ENCODE assay signal across 8 cellular contexts in genomic region chr7:5425507-5426225, GRCh38. TPM values are rescaled to one million over a fixed set of nuclear protein-coding genes. Genes with fewer than 3 reads are reported as not detected.
DNase-seq lines count a peak whose midpoint lies in the region; ATAC-seq and TF ChIP-seq lines count a peak whose summit lies in the region.

No MANE protein-coding gene starts in this region.

- peaks cover 74% of the 10 kb centered on the region for H3K27me3 Mint-ChIP-seq in activated naive CD8-positive, alpha-beta T cell treated with anti-CD3 and anti-CD28 coated beads, Interleukin-2, amount 10 ng/mL, durations not matched to agents 7 days and 5 days
- H3K27me3 Mint-ChIP-seq in activated naive CD8-positive, alpha-beta T cell treated with anti-CD3 and anti-CD28 coated beads for 36 hours = peaks cover 87% of the 10 kb centered on the region
- H3K27me3 Mint-ChIP-seq in activated B cell treated with CpG ODN at 0.5 μM for 24 hours (peaks cover 31% of the 10 kb centered on the region), nephron (ENCODE audit: low read depth) (no peaks in the 10 kb centered on the region)

- H3K4me3 Mint-ChIP-seq in activated naive CD8-positive, alpha-beta T cell treated with anti-CD3 and anti-CD28 coated beads, Interleukin-2, amount 10 ng/mL, durations not matched to agents 7 days and 5 days = peak overlapping the region; percentile 37
- no peak overlapping the region for H3K4me3 Mint-ChIP-seq in activated naive CD8-positive, alpha-beta T cell treated with anti-CD3 and anti-CD28 coated beads for 36 hours
- H3K4me3 Mint-ChIP-seq in activated B cell treated with CpG ODN at 0.5 μM for 24 hours = no peak overlapping the region
- peak overlapping the region; percentile 91 to 96 (median 96) for H3K4me3 Mint-ChIP-seq in nephron

- peak; percentile 46 for DNase-seq in activated naive CD8-positive, alpha-beta T cell treated with anti-CD3 and anti-CD28 coated beads, Interleukin-2, amount 10 ng/mL, durations not matched to agents 7 days and 5 days
- DNase-seq in activated naive CD8-positive, alpha-beta T cell treated with anti-CD3 and anti-CD28 coated beads for 36 hours = no peak
- DNase-seq in NCI-H2107 treated with DMSO at 0.1 percent for 48 hours (lab: John Stamatoyannopoulos, UW; ENCODE audit: unreplicated experiment) (peak; percentile 93), activated B cell treated with CpG ODN at 0.5 μM for 24 hours (peak; percentile 29), foreskin fibroblast (peak; percentile 90 to 96)

- H3K9me3 Mint-ChIP-seq in activated naive CD8-positive, alpha-beta T cell treated with anti-CD3 and anti-CD28 coated beads, Interleukin-2, amount 10 ng/mL, durations not matched to agents 7 days and 5 days = no peaks in the 10 kb centered on the region
- H3K9me3 Mint-ChIP-seq in activated naive CD8-positive, alpha-beta T cell treated with anti-CD3 and anti-CD28 coated beads for 36 hours = no peaks in the 10 kb centered on the region
- no peaks in the 10 kb centered on the region for H3K9me3 Mint-ChIP-seq in activated B cell treated with CpG ODN at 0.5 μM for 24 hours
- H3K9me3 Mint-ChIP-seq in nephron = no peaks in the 10 kb centered on the region

- CTCF ChIA-PET in activated B cell treated with CpG ODN at 0.5 μM for 24 hours (lab: Charles Lee) = interaction anchor here (1.2 to 1.8 kb wide), 2 partner anchors 29 to 185 kb away, joined by 5 to 6 read pairs; no protein-coding TSS in a partner anchor

- no peak for TF ChIP-seq CTCF in activated B cell treated with CpG ODN at 0.5 μM for 24 hours (IDR thresholded peaks at IDR 0.05)
- no peak for TF ChIP-seq CTCF in foreskin fibroblast (IDR thresholded peaks at IDR 0.05; ENCODE audit: low read depth, low read length)
- no peak for TF ChIP-seq CTCF in nephron (IDR thresholded peaks at IDR 0.05; ENCODE audit: unreplicated experiment in 3 of 3)

- peak overlapping the region; percentile 43 for H3K27ac Mint-ChIP-seq in activated naive CD8-positive, alpha-beta T cell treated with anti-CD3 and anti-CD28 coated beads, Interleukin-2, amount 10 ng/mL, durations not matched to agents 7 days and 5 days
- H3K27ac Mint-ChIP-seq in activated naive CD8-positive, alpha-beta T cell treated with anti-CD3 and anti-CD28 coated beads for 36 hours = no peak overlapping the region
- H3K27ac Mint-ChIP-seq in activated B cell treated with CpG ODN at 0.5 μM for 24 hours = no peak overlapping the region
- H3K27ac Mint-ChIP-seq in nephron = peak overlapping the region; percentile 100

- ATAC-seq in activated naive CD8-positive, alpha-beta T cell treated with anti-CD3 and anti-CD28 coated beads, Interleukin-2, amount 10 ng/mL, durations not matched to agents 7 days and 5 days (ENCODE audit: low read depth) = no peak
- ATAC-seq in activated B cell treated with CpG ODN at 0.5 μM for 24 hours (ENCODE audit: low read depth) (no peak), HG02642 (IDR thresholded peaks at IDR 0.05; ENCODE audit: poor library complexity, unreplicated experiment) (no peak), GM21619 (IDR thresholded peaks at IDR 0.05; ENCODE audit: unreplicated experiment) (no peak)

- H3K4me1 Mint-ChIP-seq in activated naive CD8-positive, alpha-beta T cell treated with anti-CD3 and anti-CD28 coated beads, Interleukin-2, amount 10 ng/mL, durations not matched to agents 7 days and 5 days = peaks cover 25% of the 10 kb centered on the region
- peaks cover 22% of the 10 kb centered on the region for H3K4me1 Mint-ChIP-seq in activated naive CD8-positive, alpha-beta T cell treated with anti-CD3 and anti-CD28 coated beads for 36 hours
- H3K4me1 Mint-ChIP-seq in activated B cell treated with CpG ODN at 0.5 μM for 24 hours (peaks cover 59% of the 10 kb centered on the region), nephron (peaks cover 17% of the 10 kb centered on the region)

- H3K4me3 ChIP-seq in foreskin fibroblast (ENCODE audit: low read depth in 1 of 2, low read length in 2 of 2) = peak overlapping the region; percentile 96 to 97

- no peaks in the 10 kb centered on the region for H3K36me3 Mint-ChIP-seq in activated naive CD8-positive, alpha-beta T cell treated with anti-CD3 and anti-CD28 coated beads, Interleukin-2, amount 10 ng/mL, durations not matched to agents 7 days and 5 days
- no peaks in the 10 kb centered on the region for H3K36me3 Mint-ChIP-seq in activated naive CD8-positive, alpha-beta T cell treated with anti-CD3 and anti-CD28 coated beads for 36 hours
- H3K36me3 Mint-ChIP-seq in activated B cell treated with CpG ODN at 0.5 μM for 24 hours (ENCODE audit: low read depth) (no peaks in the 10 kb centered on the region), nephron (ENCODE audit: low read depth) (peaks cover 5% of the 10 kb centered on the region)

- POLR2A ChIA-PET in activated naive CD8-positive, alpha-beta T cell treated with anti-CD3 and anti-CD28 coated beads, Interleukin-2, amount 10 ng/mL, durations not matched to agents 7 days and 5 days (lab: Charles Lee) = interaction anchor here (0.7 kb wide), 1 partner anchor 59 kb away, joined by 3 read pairs; no protein-coding TSS in a partner anchor
- POLR2A ChIA-PET in activated B cell treated with CpG ODN at 0.5 μM for 24 hours (lab: Charles Lee) = interaction anchor here (0.6 to 2.5 kb wide), 4 partner anchors 8 to 194 kb away, joined by 3 to 14 read pairs (median 4); no protein-coding TSS in a partner anchor

- intact Hi-C loops in activated B cell treated with CpG ODN at 0.5 μM for 24 hours (cut with micrococcal nuclease) = loop anchor here (2.0 kb wide), 1 partner anchor 59 kb away; no protein-coding TSS in a partner anchor

RNA-seq across cellular contexts. Expression of gene TNRC18, which starts 2.0 kb away (rescaled TPM):
- 10 to 100 TPM; 51.9 to 57.2 TPM for total RNA-seq in activated naive CD8-positive, alpha-beta T cell treated with anti-CD3 and anti-CD28 coated beads, Interleukin-2, amount 10 ng/mL, durations not matched to agents 7 days and 5 days
- total RNA-seq in activated naive CD8-positive, alpha-beta T cell treated with anti-CD3 and anti-CD28 coated beads for 36 hours = 10 to 100 TPM; 47.6 to 48.0 TPM
- total RNA-seq in activated B cell treated with CpG ODN at 0.5 μM for 24 hours = 55.0 and 57.2 TPM in 2 replicates

Comparison
In these comparisons a context has a peak if more than half of its experiments do, and no peak if none do; other contexts are left out.
1. H3K27ac Mint-ChIP-seq: peak in activated naive CD8-positive, alpha-beta T cell treated with anti-CD3 and anti-CD28 coated beads, Interleukin-2, amount 10 ng/mL, durations not matched to agents 7 days and 5 days (single experiment) and nephron (3 of 3); none in activated naive CD8-positive, alpha-beta T cell treated with anti-CD3 and anti-CD28 coated beads for 36 hours (single experiment) and activated B cell treated with CpG ODN at 0.5 μM for 24 hours (single experiment).
2. H3K4me3 Mint-ChIP-seq: peak in activated naive CD8-positive, alpha-beta T cell treated with anti-CD3 and anti-CD28 coated beads, Interleukin-2, amount 10 ng/mL, durations not matched to agents 7 days and 5 days (single experiment) and nephron (3 of 3); none in activated naive CD8-positive, alpha-beta T cell treated with anti-CD3 and anti-CD28 coated beads for 36 hours (single experiment) and activated B cell treated with CpG ODN at 0.5 μM for 24 hours (single experiment).